ENCODE assay signal across 14 cellular contexts in the genomic region with DNA sequence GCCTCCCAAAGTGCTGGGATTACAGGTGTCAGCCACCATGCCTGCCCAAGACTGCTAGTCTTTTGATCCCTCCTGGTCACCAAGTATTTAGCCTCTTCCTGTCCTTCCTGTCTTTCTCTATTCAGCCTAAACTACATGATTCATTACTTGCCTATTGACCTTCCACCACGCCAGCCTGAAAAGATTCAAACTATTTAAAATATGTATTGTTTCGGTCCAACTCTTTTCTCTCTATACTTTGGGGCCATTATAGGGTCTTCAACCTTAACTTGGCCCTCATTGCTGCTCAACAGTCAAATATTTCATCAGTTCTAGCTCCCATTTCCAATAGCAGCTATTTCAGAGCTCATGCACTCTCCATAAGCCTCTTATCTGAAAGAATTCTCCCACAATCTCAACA.
DNase-seq lines count a peak whose midpoint lies in the region; ATAC-seq and TF ChIP-seq lines count a peak whose summit lies in the region.
"Had no signal": no experiment of that assay in that cellular context is flagged by ENCODE, and none has a peak within 500 bp of the region (broad histone marks: within the 10 kb centered on the region; RNA-seq: fewer than 3 reads in every experiment).

No MANE protein-coding gene starts in this region.

- no peak overlapping the region for H3K4me3 Mint-ChIP-seq in CD4-positive, alpha-beta T cell
- no peak overlapping the region for H3K4me3 Mint-ChIP-seq in mesothelial cell of epicardium
- H3K4me3 Mint-ChIP-seq: T-helper 1 cell treated with Interleukin-12 subunit alpha and Interleukin-12 subunit beta and Interleukin-4 antibody, amounts not matched to agents 30 μg/mL and 1 μg/mL, for 36 hours had no signal

- 61 to 72% methylated on average over 2 of the region's 2 CpGs for WGBS in testis, 2 donors

- no peaks in the 10 kb centered on the region for H3K9me3 Mint-ChIP-seq in CD4-positive, alpha-beta T cell
- peaks cover 15% of the 10 kb centered on the region for H3K9me3 Mint-ChIP-seq in mesothelial cell of epicardium
- H3K9me3 Mint-ChIP-seq: T-helper 1 cell treated with Interleukin-12 subunit alpha and Interleukin-12 subunit beta and Interleukin-4 antibody, amounts not matched to agents 30 μg/mL and 1 μg/mL, for 36 hours had no signal

- no peaks in the 10 kb centered on the region for H3K4me1 ChIP-seq in testis

- intact Hi-C loops in CD4-positive, alpha-beta T cell (cut with DNase I, micrococcal nuclease) = no loop called here
- intact Hi-C loops in testis (cut with DNase I; ENCODE audit: low total_unique reads) = no loop called here

- H3K27ac Mint-ChIP-seq in CD4-positive, alpha-beta T cell = peak overlapping the region; percentile 2
- peak overlapping the region; percentile 70 for H3K27ac Mint-ChIP-seq in mesothelial cell of epicardium
- H3K27ac Mint-ChIP-seq: T-helper 1 cell treated with Interleukin-12 subunit alpha and Interleukin-12 subunit beta and Interleukin-4 antibody, amounts not matched to agents 30 μg/mL and 1 μg/mL, for 36 hours had no signal

- ATAC-seq in CD4-positive, alpha-beta T cell (ENCODE audit: poor library complexity) = no peak
- no peak for ATAC-seq in HG03280 (IDR thresholded peaks at IDR 0.05; ENCODE audit: unreplicated experiment)
- ATAC-seq: Right ventricle myocardium inferior had no signal

- no peak for TF ChIP-seq CTCF in CD4-positive, alpha-beta T cell (IDR thresholded peaks at IDR 0.05)
- TF ChIP-seq CTCF in cardiac fibroblast (IDR thresholded peaks at IDR 0.05; ENCODE audit: low read depth, low read length) (no peak), mesothelial cell of epicardium (IDR thresholded peaks at IDR 0.05; ENCODE audit: unreplicated experiment) (no peak), testis (IDR thresholded peaks at IDR 0.05) (no peak)

- H3K4me1 Mint-ChIP-seq in CD4-positive, alpha-beta T cell (ENCODE audit: low read depth) = peaks cover 52% of the 10 kb centered on the region
- H3K4me1 Mint-ChIP-seq in mesothelial cell of epicardium = peaks cover 54% of the 10 kb centered on the region

- H3K27ac ChIP-seq in CD4-positive, alpha-beta T cell (ENCODE audit: low read depth, low read length) = no peak overlapping the region
- no peak overlapping the region for H3K27ac ChIP-seq in testis

- TF ChIP-seq POLR2A in testis (IDR thresholded peaks at IDR 0.05) = no peak

- CTCF ChIA-PET in CD4-positive, alpha-beta T cell (lab: Charles Lee) = interaction anchor here (1.0 kb wide), 1 partner anchor 11 kb away, joined by 3 read pairs; no protein-coding TSS in a partner anchor

- POLR2A ChIA-PET in CD4-positive, alpha-beta T cell (lab: Charles Lee) = interaction anchor here (0.9 kb wide), 1 partner anchor 119 kb away, joined by 3 read pairs; no protein-coding TSS in a partner anchor

- H3K4me3 ChIP-seq in cardiac fibroblast (replicated peaks in 1 of 2; ENCODE audit: low read depth in 2 of 2, low read length in 2 of 2) (no peak overlapping the region), testis (no peak overlapping the region)

- H3K27me3 Mint-ChIP-seq in CD4-positive, alpha-beta T cell = no peaks in the 10 kb centered on the region
- H3K27me3 Mint-ChIP-seq in mesothelial cell of epicardium (ENCODE audit: low read depth) = no peaks in the 10 kb centered on the region

- no peaks in the 10 kb centered on the region for H3K36me3 Mint-ChIP-seq in CD4-positive, alpha-beta T cell (ENCODE audit: low read depth)
- H3K36me3 Mint-ChIP-seq in mesothelial cell of epicardium = no peaks in the 10 kb centered on the region

- H3K27me3 ChIP-seq in CD4-positive, alpha-beta T cell (ENCODE audit: control insufficient read depth, insufficient read depth, low read length) = no peaks in the 10 kb centered on the region
- H3K27me3 ChIP-seq in testis = no peaks in the 10 kb centered on the region

- DNase-seq in CD4-positive, alpha-beta T cell = no peak
- DNase-seq in LHCN-M2 (ENCODE audit: low read depth) (peak; percentile 40), cardiac fibroblast (ENCODE audit: low read depth in 2 of 2) (peak; percentile 56 to 87), mesothelial cell of epicardium (ENCODE audit: low spot score in 2 of 2, unreplicated experiment in 2 of 2) (no peak), NCI-H187 treated with DMSO at 0.1 percent for 48 hours (lab: John Stamatoyannopoulos, UW) (no peak), testis (no peak)
- DNase-seq in activated CD8-positive, alpha-beta memory T cell treated with anti-CD3 and anti-CD28 coated beads, Interleukin-2, amount 50 U/mL, for 4 hours = no peak
- DNase-seq: Kasumi-1, NCI-H1417, posterior cingulate gyrus, small intestine had no signal

- H3K36me3 ChIP-seq in testis (ENCODE audit: low read depth, missing control alignments) = no peaks in the 10 kb centered on the region

- H3K9me3 ChIP-seq in CD4-positive, alpha-beta T cell (ENCODE audit: control insufficient read depth, low read length) = no peaks in the 10 kb centered on the region
- no peaks in the 10 kb centered on the region for H3K9me3 ChIP-seq in testis

Comparison
In these comparisons a context has a peak if more than half of its experiments do, and no peak if none do; other contexts are left out.
1. DNase-seq: peak in LHCN-M2 (single experiment) and cardiac fibroblast (2 of 2); none in CD4-positive, alpha-beta T cell (0 of 10), mesothelial cell of epicardium (0 of 2), NCI-H187 treated with DMSO at 0.1 percent for 48 hours (single experiment), activated CD8-positive, alpha-beta memory T cell treated with anti-CD3 and anti-CD28 coated beads, Interleukin-2, amount 50 U/mL, for 4 hours (single experiment) and testis (single experiment).